In the genomic region with DNA sequence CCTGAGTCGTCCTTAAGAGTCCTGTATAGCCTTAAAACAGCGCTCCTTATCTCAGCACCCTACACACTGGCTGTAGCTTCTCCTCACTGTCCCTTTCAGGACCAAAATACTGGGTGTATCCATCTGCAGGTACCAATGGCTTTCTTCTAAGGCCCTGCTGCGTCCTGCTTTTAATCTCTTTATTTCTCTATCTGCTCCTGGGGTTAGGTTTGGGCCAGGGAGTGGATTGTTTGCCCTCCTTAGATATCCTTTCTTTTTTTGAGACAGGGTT, we compare ENCODE assay signal across 19 cellular contexts. TPM values are rescaled to one million over a fixed set of nuclear protein-coding genes. Genes with fewer than 3 reads are reported as not detected.
DNase-seq lines count a peak whose midpoint lies in the region; ATAC-seq, FAIRE-seq and TF ChIP-seq lines count a peak whose summit lies in the region.
"Had no signal": no experiment of that assay in that cellular context is flagged by ENCODE, and none has a peak within 500 bp of the region (broad histone marks: within the 10 kb centered on the region; RNA-seq: fewer than 3 reads in every experiment).

No MANE protein-coding gene starts in this region.

- CTCF ChIA-PET in activated CD4-positive, alpha-beta memory T cell treated with anti-CD3 and anti-CD28 coated beads for 36 hours (lab: Charles Lee) = interaction anchor here (0.8 to 1.6 kb wide), 3 partner anchors 18 to 139 kb away, joined by 3 to 4 read pairs (median 3); no protein-coding TSS in a partner anchor
- CTCF ChIA-PET in activated CD4-positive, alpha-beta memory T cell treated with anti-CD3 and anti-CD28 coated beads, Interleukin-2, amount 10 ng/mL, durations not matched to agents 7 days and 5 days (lab: Charles Lee) = interaction anchor here (0.7 to 1.5 kb wide), 2 partner anchors 12 to 15 kb away, joined by 5 to 6 read pairs; no protein-coding TSS in a partner anchor

- no peak for FAIRE-seq in RCC 7860 (lab: Jason Lieb, UNC)
- FAIRE-seq: A204.1 had no signal

- no peaks in the 10 kb centered on the region for H3K9me2 ChIP-seq in MM.1S (replicated peaks; ENCODE audit: insufficient read depth, low read length)

- no peak overlapping the region for H3K4me3 Mint-ChIP-seq in activated CD4-positive, alpha-beta memory T cell treated with anti-CD3 and anti-CD28 coated beads for 36 hours
- H3K4me3 Mint-ChIP-seq in activated CD4-positive, alpha-beta memory T cell treated with anti-CD3 and anti-CD28 coated beads, Interleukin-2, amount 10 ng/mL, durations not matched to agents 7 days and 5 days = no peak overlapping the region

- intact Hi-C loops in activated CD4-positive, alpha-beta memory T cell treated with anti-CD3 and anti-CD28 coated beads for 36 hours (cut with micrococcal nuclease) = no loop called here

- peak overlapping the region; percentile 89 for H3K27ac ChIP-seq in MM.1S (ENCODE audit: low read length)
- H3K27ac ChIP-seq in gastroesophageal sphincter = peak overlapping the region in 3 of 4 donors; percentile 20 to 97 (median 84)
- peak overlapping the region; percentile 92 for H3K27ac ChIP-seq in skeletal muscle tissue (ENCODE audit: low read depth, low read length)
- H3K27ac ChIP-seq: BLaER1 had no signal

- no peaks in the 10 kb centered on the region for H4K20me1 ChIP-seq in MM.1S (ENCODE audit: insufficient read depth, low read length)
- H4K20me1 ChIP-seq: BLaER1 had no signal

- H3K4me1 Mint-ChIP-seq in activated CD4-positive, alpha-beta memory T cell treated with anti-CD3 and anti-CD28 coated beads for 36 hours (ENCODE audit: low read depth) = peaks cover 81% of the 10 kb centered on the region
- H3K4me1 Mint-ChIP-seq in activated CD4-positive, alpha-beta memory T cell treated with anti-CD3 and anti-CD28 coated beads, Interleukin-2, amount 10 ng/mL, durations not matched to agents 7 days and 5 days = peaks cover 53% of the 10 kb centered on the region

- no peaks in the 10 kb centered on the region for H3K36me3 Mint-ChIP-seq in activated CD4-positive, alpha-beta memory T cell treated with anti-CD3 and anti-CD28 coated beads for 36 hours
- peaks cover 2% of the 10 kb centered on the region for H3K36me3 Mint-ChIP-seq in activated CD4-positive, alpha-beta memory T cell treated with anti-CD3 and anti-CD28 coated beads, Interleukin-2, amount 10 ng/mL, durations not matched to agents 7 days and 5 days (ENCODE audit: low read depth)

- no peak overlapping the region for H2AFZ ChIP-seq in MM.1S (ENCODE audit: low read length)

- H3K36me3 ChIP-seq in MM.1S (replicated peaks; ENCODE audit: insufficient read depth, low read length) = peaks cover 10% of the 10 kb centered on the region
- H3K36me3 ChIP-seq in gastroesophageal sphincter = no peaks in the 10 kb centered on the region
- peaks cover 0 to 3% (median 0%) of the 10 kb centered on the region in 3 donors for H3K36me3 ChIP-seq in skeletal muscle tissue (ENCODE audit: control insufficient read depth in 3 of 3, insufficient read depth in 3 of 3, low read length in 3 of 3)
- H3K36me3 ChIP-seq: BLaER1 had no signal

- H3K27me3 Mint-ChIP-seq in activated CD4-positive, alpha-beta memory T cell treated with anti-CD3 and anti-CD28 coated beads for 36 hours = no peaks in the 10 kb centered on the region
- no peaks in the 10 kb centered on the region for H3K27me3 Mint-ChIP-seq in activated CD4-positive, alpha-beta memory T cell treated with anti-CD3 and anti-CD28 coated beads, Interleukin-2, amount 10 ng/mL, durations not matched to agents 7 days and 5 days

- POLR2A ChIA-PET in activated CD4-positive, alpha-beta memory T cell treated with anti-CD3 and anti-CD28 coated beads for 36 hours (lab: Charles Lee) = interaction anchor here (0.9 kb wide), 1 partner anchor 48 kb away, joined by 3 read pairs; no protein-coding TSS in a partner anchor
- POLR2A ChIA-PET in activated CD4-positive, alpha-beta memory T cell treated with anti-CD3 and anti-CD28 coated beads, Interleukin-2, amount 10 ng/mL, durations not matched to agents 7 days and 5 days (lab: Charles Lee) = no interaction called here

- no peak for DNase-seq in activated CD4-positive, alpha-beta memory T cell treated with anti-CD3 and anti-CD28 coated beads for 36 hours
- no peak for DNase-seq in activated CD4-positive, alpha-beta memory T cell treated with anti-CD3 and anti-CD28 coated beads, Interleukin-2, amount 10 ng/mL, durations not matched to agents 7 days and 5 days
- DNase-seq in MM.1S (no peak), NCI-H146 (lab: John Stamatoyannopoulos, UW) (no peak), RCC 7860 (ENCODE audit: low spot score) (no peak), RKO (ENCODE audit: low spot score) (no peak)
- DNase-seq: activated CD4-positive, CD25-positive, alpha-beta regulatory T cell treated with anti-CD3 and anti-CD28 coated beads, Interleukin-2, amount 50 U/mL, for 72 hours; activated naive CD4-positive, alpha-beta T cell treated with anti-CD3 and anti-CD28 coated beads, Interleukin-2, amount 50 U/mL, for 16 hours; Karpas-422; NCI-H1105; NCI-H526; nucleus accumbens; OCI-M1; substantia nigra; T1000 had no signal

- H3K4me3 ChIP-seq in MM.1S (ENCODE audit: low read length) = no peak overlapping the region
- H3K4me3 ChIP-seq in gastroesophageal sphincter = no peak overlapping the region
- H3K4me3 ChIP-seq in skeletal muscle tissue (ENCODE audit: low read length in 3 of 3) = no peak overlapping the region
- H3K4me3 ChIP-seq: BLaER1 had no signal

- ATAC-seq in gastroesophageal sphincter = no peak

- H3K79me2 ChIP-seq in MM.1S (ENCODE audit: low read length) = peaks cover 98% of the 10 kb centered on the region

- H3K27ac Mint-ChIP-seq in activated CD4-positive, alpha-beta memory T cell treated with anti-CD3 and anti-CD28 coated beads for 36 hours = peak overlapping the region; percentile 68
- H3K27ac Mint-ChIP-seq in activated CD4-positive, alpha-beta memory T cell treated with anti-CD3 and anti-CD28 coated beads, Interleukin-2, amount 10 ng/mL, durations not matched to agents 7 days and 5 days = no peak overlapping the region

- no peaks in the 10 kb centered on the region for H3K9me3 Mint-ChIP-seq in activated CD4-positive, alpha-beta memory T cell treated with anti-CD3 and anti-CD28 coated beads for 36 hours
- H3K9me3 Mint-ChIP-seq in activated CD4-positive, alpha-beta memory T cell treated with anti-CD3 and anti-CD28 coated beads, Interleukin-2, amount 10 ng/mL, durations not matched to agents 7 days and 5 days = no peaks in the 10 kb centered on the region

- TF ChIP-seq CTCF in MM.1S (IDR thresholded peaks at IDR 0.05; ENCODE audit: low read length) = no peak
- no peak for TF ChIP-seq CTCF in gastroesophageal sphincter (IDR thresholded peaks at IDR 0.05)

- no peak for TF ChIP-seq POLR2A in gastroesophageal sphincter (IDR thresholded peaks at IDR 0.05)

- H3K4me1 ChIP-seq in MM.1S (ENCODE audit: low read length) = peaks cover 83% of the 10 kb centered on the region
- H3K4me1 ChIP-seq in gastroesophageal sphincter = peaks cover 22 to 100% (median 53%) of the 10 kb centered on the region in 3 donors
- peaks cover 48 to 64% (median 55%) of the 10 kb centered on the region in 3 donors for H3K4me1 ChIP-seq in skeletal muscle tissue (ENCODE audit: control insufficient read depth in 3 of 3, insufficient read depth in 3 of 3, low read length in 3 of 3)

- no peak overlapping the region; the same call in 1 of the 2 replicates for H3K9ac ChIP-seq in MM.1S (ENCODE audit: low read length)
- peak overlapping the region in 2 of 3 donors; percentile 51 to 60 for H3K9ac ChIP-seq in skeletal muscle tissue (ENCODE audit: low read depth in 1 of 3, low read length in 3 of 3)
- H3K9ac ChIP-seq: BLaER1 had no signal

- no peaks in the 10 kb centered on the region for H3K9me3 ChIP-seq in MM.1S (replicated peaks; ENCODE audit: insufficient read depth, low read length)
- no peaks in the 10 kb centered on the region for H3K9me3 ChIP-seq in gastroesophageal sphincter
- no peaks in the 10 kb centered on the region for H3K9me3 ChIP-seq in skeletal muscle tissue (ENCODE audit: control insufficient read depth in 3 of 3, low read length in 3 of 3)
- H3K9me3 ChIP-seq: BLaER1 had no signal

- H3K4me2 ChIP-seq in MM.1S (ENCODE audit: low read depth, low read length) = peak overlapping the region; percentile 8; the same call in 1 of the 2 replicates
- H3K4me2 ChIP-seq: BLaER1 had no signal

- H3K27me3 ChIP-seq in MM.1S (replicated peaks; ENCODE audit: insufficient read depth, low read length) (no peaks in the 10 kb centered on the region), gastroesophageal sphincter (no peaks in the 10 kb centered on the region), skeletal muscle tissue (ENCODE audit: control insufficient read depth in 3 of 3, insufficient read depth in 3 of 3, low read length in 3 of 3) (no peaks in the 10 kb centered on the region)
- H3K27me3 ChIP-seq: BLaER1 had no signal

- TF ChIP-seq EP300 in gastroesophageal sphincter (IDR thresholded peaks at IDR 0.05) = no peak

- WGBS in gastroesophageal sphincter (ENCODE audit: low coverage in 1 of 2), 2 donors = 83 to 88% methylated on average over 1 of the region's 3 CpGs

- H3F3A ChIP-seq in MM.1S (ENCODE audit: insufficient read depth, low read length) = peaks cover 62% of the 10 kb centered on the region

RNA-seq across cellular contexts. Expression of a gene that starts 12.1 kb away (rescaled TPM):
- total RNA-seq in activated CD4-positive, alpha-beta memory T cell treated with anti-CD3 and anti-CD28 coated beads for 36 hours = 10 to 100 TPM; 30.2 to 30.5 TPM
- 10 to 100 TPM; 15.7 to 16.0 TPM for total RNA-seq in activated CD4-positive, alpha-beta memory T cell treated with anti-CD3 and anti-CD28 coated beads, Interleukin-2, amount 10 ng/mL, durations not matched to agents 7 days and 5 days
- total RNA-seq in gastroesophageal sphincter = 10 to 100 TPM; 44.7 to 59.4 (median 55.5) TPM
- total RNA-seq in skeletal muscle tissue = 5.2 TPM
